In the genomic region with DNA sequence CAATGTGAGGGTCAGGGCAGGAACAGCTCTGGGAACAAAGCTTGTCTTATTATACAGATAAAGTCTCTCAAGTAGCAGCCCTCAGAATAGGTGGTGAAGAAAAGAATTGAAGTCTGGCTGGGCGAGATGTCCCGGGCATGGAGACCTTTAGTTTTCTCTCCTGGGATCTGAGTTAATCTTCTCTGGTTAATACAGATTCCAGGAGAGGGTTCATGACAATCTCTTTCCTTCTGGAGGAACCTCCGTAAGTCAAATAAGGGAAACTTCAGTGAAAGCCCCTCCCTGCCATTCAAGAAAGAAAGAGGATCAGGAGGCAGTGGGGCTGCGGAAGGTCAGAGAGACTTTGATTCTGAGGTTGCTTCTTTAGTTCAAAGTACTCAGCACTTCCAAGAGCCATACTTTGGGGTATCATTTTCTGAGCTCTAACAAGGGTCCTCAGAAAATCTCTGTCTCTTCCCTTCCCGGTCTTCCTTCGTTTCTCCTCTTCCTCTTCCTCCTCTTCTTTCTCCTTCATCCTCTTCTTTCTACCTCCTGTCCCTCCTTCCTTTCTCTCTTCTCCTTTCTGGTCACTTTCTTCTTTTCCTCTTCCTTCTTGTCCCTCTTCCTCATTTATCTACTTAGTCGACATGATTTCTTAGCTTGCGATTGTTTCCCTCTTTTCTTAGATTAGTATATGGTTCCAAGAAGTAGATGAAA, we compare ENCODE assay signal across 1 cellular context.
TF ChIP-seq lines count a peak whose summit lies in the region.

No MANE protein-coding gene starts in this region.

TF ChIP-seq in HEK293, 187 proteins besides CTCF, POLR2A, EP300 and RAD21 (continued from another document):
- TF ChIP-seq ZFHX2 (tag by site-specific recombination; conservative IDR thresholded peaks at IDR 0.05) (no peak), ZNF239 (tag by site-specific recombination; IDR thresholded peaks at IDR 0.05) (no peak), ZNF350 (tag by site-specific recombination; IDR thresholded peaks at IDR 0.05) (no peak), ZNF768 (tag by site-specific recombination; IDR thresholded peaks at IDR 0.05) (no peak)
